13 cellular contexts compared by ENCODE assay signal in genomic region chr16:30070490-30070889, GRCh38. TPM values are rescaled to one million over a fixed set of nuclear protein-coding genes. Genes with fewer than 3 reads are reported as not detected.
DNase-seq lines count a peak whose midpoint lies in the region; ATAC-seq and TF ChIP-seq lines count a peak whose summit lies in the region.
"Had no signal": no experiment of that assay in that cellular context is flagged by ENCODE, and none has a peak within 500 bp of the region (broad histone marks: within the 10 kb centered on the region; RNA-seq: fewer than 3 reads in every experiment).

No MANE protein-coding gene starts in this region.

- no peak overlapping the region for H2BK15ac ChIP-seq in mesenchymal stem cell (ENCODE audit: low read depth, poor library complexity, severe bottlenecking)

- H3K4me1 ChIP-seq in mesenchymal stem cell (ENCODE audit: control insufficient read depth, insufficient read depth, low read depth, low read length) = peaks cover 31% of the 10 kb centered on the region

- no peak overlapping the region for H2BK120ac ChIP-seq in mesenchymal stem cell (ENCODE audit: low read depth, low read length)

- H3K9me3 ChIP-seq in T-helper 17 cell (ENCODE audit: control insufficient read depth, low read length, poor library complexity, severe bottlenecking) (no peaks in the 10 kb centered on the region), mesenchymal stem cell (ENCODE audit: control insufficient read depth, low read length) (no peaks in the 10 kb centered on the region)
- H3K9me3 ChIP-seq: SJSA1 had no signal

- no peak overlapping the region for H3K4me2 ChIP-seq in mesenchymal stem cell (ENCODE audit: low read length, poor library complexity, severe bottlenecking)

- no peak overlapping the region for H3K4me3 Mint-ChIP-seq in T-helper 17 cell

- no peak for TF ChIP-seq CTCF in 22Rv1 (IDR thresholded peaks at IDR 0.05)

- H3K4me3 ChIP-seq in mesenchymal stem cell (ENCODE audit: insufficient read depth in 1 of 2, low read depth in 1 of 2, low read length in 2 of 2) = peak overlapping the region in 1 of 2 experiments; percentile 63
- H3K4me3 ChIP-seq: SJSA1 had no signal

- no peaks in the 10 kb centered on the region for H3K27me3 ChIP-seq in mesenchymal stem cell (ENCODE audit: control insufficient read depth in 1 of 2, insufficient read depth in 1 of 2, low read length in 2 of 2)
- H3K27me3 ChIP-seq: brain microvascular endothelial cell, SJSA1 had no signal

- no peak overlapping the region for H2AFZ ChIP-seq in mesenchymal stem cell (ENCODE audit: low read depth, low read length)

- peak overlapping the region; percentile 59 for H3K27ac Mint-ChIP-seq in T-helper 17 cell

- no peak overlapping the region for H4K91ac ChIP-seq in mesenchymal stem cell (ENCODE audit: low read length)

- no peak overlapping the region for H3K18ac ChIP-seq in mesenchymal stem cell (ENCODE audit: low read depth in 1 of 2, low read length in 2 of 2)

- H3K36me3 ChIP-seq in mesenchymal stem cell (ENCODE audit: control insufficient read depth in 1 of 2, insufficient read depth in 2 of 2, low read depth in 1 of 2, low read length in 2 of 2) = peaks cover 64 to 68% of the 10 kb centered on the region in 2 experiments

- peak overlapping the region; percentile 100 for H3K9ac ChIP-seq in mesenchymal stem cell (ENCODE audit: low read length)

- no peak overlapping the region for H2AK5ac ChIP-seq in mesenchymal stem cell (ENCODE audit: low read length, severe bottlenecking)

- H3K23ac ChIP-seq in mesenchymal stem cell (ENCODE audit: low read length in 2 of 2) = no peak overlapping the region

- no peak for ATAC-seq in T-helper 17 cell
- ATAC-seq in HG03378 (IDR thresholded peaks at IDR 0.05; ENCODE audit: unreplicated experiment) = no peak

- peaks cover 10% of the 10 kb centered on the region for H3K79me1 ChIP-seq in mesenchymal stem cell (replicated peaks; ENCODE audit: low read length, poor library complexity, severe bottlenecking)

- no peak overlapping the region for H3K4ac ChIP-seq in mesenchymal stem cell (ENCODE audit: low read depth in 1 of 2, low read length in 2 of 2)

- no peaks in the 10 kb centered on the region for H3K36me3 Mint-ChIP-seq in T-helper 17 cell (ENCODE audit: low read depth)

- H3K4me1 Mint-ChIP-seq in T-helper 17 cell = peaks cover 21% of the 10 kb centered on the region

- DNase-seq in T-helper 17 cell = no peak
- DNase-seq in mesenchymal stem cell = no peak
- DNase-seq in NCI-H526 treated with DMSO at 0.1 percent for 48 hours (lab: John Stamatoyannopoulos, UW) = no peak
- DNase-seq in NCI-H2107 (lab: John Stamatoyannopoulos, UW) = no peak
- DNase-seq: activated CD4-positive, alpha-beta T cell treated with anti-CD3 and anti-CD28 coated beads, Interleukin-2, amount 50 U/mL, for 48 hours; brain microvascular endothelial cell; H7; NCI-H446; posterior cingulate gyrus had no signal

- H2BK12ac ChIP-seq in mesenchymal stem cell (ENCODE audit: low read length in 2 of 2) = no peak overlapping the region

- H3K27me3 Mint-ChIP-seq in T-helper 17 cell = no peaks in the 10 kb centered on the region

- H4K8ac ChIP-seq in mesenchymal stem cell (ENCODE audit: low read length) = no peak overlapping the region

- H3K27ac ChIP-seq in 22Rv1 (peak overlapping the region; percentile 33; the same call in 1 of the 2 replicates), mesenchymal stem cell (ENCODE audit: low read length, poor library complexity, severe bottlenecking) (no peak overlapping the region)
- H3K27ac ChIP-seq: brain microvascular endothelial cell, SJSA1 had no signal

- no peak overlapping the region for H2BK5ac ChIP-seq in mesenchymal stem cell (ENCODE audit: low read depth, low read length, poor library complexity, severe bottlenecking)

- H3K14ac ChIP-seq in mesenchymal stem cell (ENCODE audit: low read length in 2 of 2) = no peak overlapping the region

RNA-seq across cellular contexts. Expression of gene ALDOA, which starts 4.9 kb away (rescaled TPM):
- total RNA-seq in T-helper 17 cell = 100 to 1,000 TPM; 421 to 426 TPM
- polyA plus RNA-seq in mesenchymal stem cell (2013, experiment 1 of 2) = 915 TPM
- polyA plus RNA-seq in mesenchymal stem cell (2013, experiment 2 of 2) = 888 TPM

RNA-seq across cellular contexts. Expression of gene PPP4C, which starts 5.3 kb away (rescaled TPM):
- 10 to 100 TPM; 80.8 to 89.3 TPM for total RNA-seq in T-helper 17 cell
- polyA plus RNA-seq in mesenchymal stem cell (2013, experiment 1 of 2) = 94.1 TPM
- polyA plus RNA-seq in mesenchymal stem cell (2013, experiment 2 of 2) = 95.2 TPM

RNA-seq across cellular contexts. Expression of gene TBX6, which starts 21.2 kb away (rescaled TPM):
- total RNA-seq in T-helper 17 cell = under 1 TPM; 0.65 to 0.94 TPM
- polyA plus RNA-seq in mesenchymal stem cell (2013, experiment 1 of 2) = 0.28 TPM
- polyA plus RNA-seq in mesenchymal stem cell (2013, experiment 2 of 2) = 0.29 TPM
- total RNA-seq: SJSA1 had no signal

RNA-seq across cellular contexts. Expression of gene YPEL3, which starts 25.5 kb away (rescaled TPM):
- 100 to 1,000 TPM in 1 of 2 donors, 10 to 100 TPM in 1; 94.9 to 131 TPM for total RNA-seq in T-helper 17 cell
- polyA plus RNA-seq in mesenchymal stem cell (2013, experiment 1 of 2) = 36.0 TPM
- 34.5 TPM for polyA plus RNA-seq in mesenchymal stem cell (2013, experiment 2 of 2)

RNA-seq across cellular contexts. Expression of gene TLCD3B, which starts 39.4 kb away (rescaled TPM):
- total RNA-seq in T-helper 17 cell = not detected
- polyA plus RNA-seq in mesenchymal stem cell (2013, experiment 1 of 2) = 0.08 TPM
- polyA plus RNA-seq in mesenchymal stem cell (2013, experiment 2 of 2) = 0.05 TPM
- total RNA-seq: LHCN-M2 had no signal
